ENCODE assay signal across 8 cellular contexts in genomic region chr1:28328228-28328648, GRCh38. TPM values are rescaled to one million over a fixed set of nuclear protein-coding genes. Genes with fewer than 3 reads are reported as not detected.
DNase-seq lines count a peak whose midpoint lies in the region; ATAC-seq and TF ChIP-seq lines count a peak whose summit lies in the region.

No MANE protein-coding gene starts in this region.

- H3K27ac ChIP-seq in C4-2B, result peak overlapping the region; percentile 80
- peak overlapping the region; percentile 48 for H3K27ac ChIP-seq in OCI-LY1 (ENCODE audit: low read depth, low read length, poor library complexity, severe bottlenecking)
- no peak overlapping the region for H3K27ac ChIP-seq in ectodermal cell (ENCODE audit: insufficient read depth, low read depth, low read length, poor library complexity, severe bottlenecking)

- H3K9me2 ChIP-seq in OCI-LY1 (ENCODE audit: low read depth, low read length), result no peaks in the 10 kb centered on the region

- peak overlapping the region; percentile 68 for H3K4me3 ChIP-seq in OCI-LY1 (ENCODE audit: low read depth, low read length, poor library complexity, severe bottlenecking)
- peak overlapping the region; percentile 63 for H3K4me3 ChIP-seq in ectodermal cell (ENCODE audit: insufficient read depth, low read depth, low read length)

- H3K27me3 ChIP-seq in OCI-LY1 (ENCODE audit: insufficient read depth, low read length) (no peaks in the 10 kb centered on the region), ectodermal cell (ENCODE audit: control insufficient read depth, insufficient read depth, low read length, poor library complexity, severe bottlenecking) (no peaks in the 10 kb centered on the region)

- H3F3A ChIP-seq in OCI-LY1 (ENCODE audit: insufficient read depth, low read length), result no peaks in the 10 kb centered on the region

- no peak for ATAC-seq in GM18502 (IDR thresholded peaks at IDR 0.05; ENCODE audit: poor library complexity, unreplicated experiment)

- TF ChIP-seq CTCF in C4-2B (conservative IDR thresholded peaks at IDR 0.05) (no peak), OCI-LY1 (IDR thresholded peaks at IDR 0.05; ENCODE audit: low read length) (no peak), neural crest cell (conservative IDR thresholded peaks at IDR 0.05) (no peak)

- peak overlapping the region; percentile 79 for H3K4me2 ChIP-seq in OCI-LY1 (ENCODE audit: low read length)

- H3K27ac Mint-ChIP-seq in neural crest cell (ENCODE audit: unreplicated experiment), result peak overlapping the region; percentile 87

- H3K9me3 ChIP-seq in OCI-LY1 (ENCODE audit: low read length), result no peaks in the 10 kb centered on the region
- no peaks in the 10 kb centered on the region for H3K9me3 ChIP-seq in ectodermal cell (ENCODE audit: control insufficient read depth, low read length)

- H3K9ac ChIP-seq in OCI-LY1 (ENCODE audit: low read length), result peak overlapping the region; percentile 49

- H3K79me2 ChIP-seq in OCI-LY1 (ENCODE audit: insufficient read depth, low read length), result no peaks in the 10 kb centered on the region

- H3K4me1 Mint-ChIP-seq in neural crest cell, result peaks cover 13% of the 10 kb centered on the region

- H3K9me3 Mint-ChIP-seq in neural crest cell, result no peaks in the 10 kb centered on the region

- no peak for DNase-seq in neural crest cell (ENCODE audit: low read depth, low spot score)
- DNase-seq in DMS79 (lab: John Stamatoyannopoulos, UW), result no peak
- no peak for DNase-seq in MV-4-11 (lab: John Stamatoyannopoulos, UW)
- no peak for DNase-seq in NCI-H2227 treated with DMSO at 0.1 percent for 48 hours (lab: John Stamatoyannopoulos, UW)

- H3K36me3 Mint-ChIP-seq in neural crest cell (ENCODE audit: low read depth), result peaks cover 3% of the 10 kb centered on the region

- H4K20me1 ChIP-seq in OCI-LY1 (ENCODE audit: insufficient read depth, low read length), result no peaks in the 10 kb centered on the region

- H3K36me3 ChIP-seq in OCI-LY1 (ENCODE audit: insufficient read depth, low read length) (peaks cover 28% of the 10 kb centered on the region), ectodermal cell (ENCODE audit: control insufficient read depth, insufficient read depth, low read length) (peaks cover 5% of the 10 kb centered on the region)

- peaks cover 11% of the 10 kb centered on the region for H3K27me3 Mint-ChIP-seq in neural crest cell (ENCODE audit: low read depth)

- H3K4me1 ChIP-seq in OCI-LY1 (ENCODE audit: insufficient read depth, low read length, severe bottlenecking), result peaks cover 30% of the 10 kb centered on the region
- H3K4me1 ChIP-seq in ectodermal cell (ENCODE audit: control insufficient read depth, insufficient read depth, low read length), result no peaks in the 10 kb centered on the region

- peak overlapping the region; percentile 98 for H3K4me3 Mint-ChIP-seq in neural crest cell

- H2AFZ ChIP-seq in OCI-LY1 (ENCODE audit: low read length), result peak overlapping the region; percentile 4; the same call in 1 of the 2 replicates

- WGBS in ectodermal cell, 2 experiments, result 88 to 91% methylated on average over 16 of the region's 16 CpGs

RNA-seq across cellular contexts. Expression of gene MED18, which starts 0.6 kb away (rescaled TPM):
- polyA plus RNA-seq in ectodermal cell (2013, experiment 1 of 4), result 19.4 TPM
- 20.0 TPM for polyA plus RNA-seq in ectodermal cell (2013, experiment 2 of 4)
- 13.8 TPM for polyA plus RNA-seq in ectodermal cell (2013, experiment 3 of 4)
- 16.2 TPM for polyA plus RNA-seq in ectodermal cell (2013, experiment 4 of 4)
- 11.8 and 12.5 TPM in 2 replicates for total RNA-seq in neural crest cell

RNA-seq across cellular contexts. Expression of gene PHACTR4, which starts 41.3 kb away (rescaled TPM):
- polyA plus RNA-seq in ectodermal cell (2013, experiment 1 of 4), result 55.0 TPM
- polyA plus RNA-seq in ectodermal cell (2013, experiment 2 of 4), result 57.9 TPM
- polyA plus RNA-seq in ectodermal cell (2013, experiment 3 of 4), result 42.4 TPM
- 44.1 TPM for polyA plus RNA-seq in ectodermal cell (2013, experiment 4 of 4)
- 79.1 and 80.8 TPM in 2 replicates for total RNA-seq in neural crest cell
